In genomic region chr10:119817991-119818888, GRCh38 we compare ENCODE assay signal across 10 cellular contexts. TPM values are rescaled to one million over a fixed set of nuclear protein-coding genes. Genes with fewer than 3 reads are reported as not detected.
DNase-seq lines count a peak whose midpoint lies in the region; ATAC-seq and TF ChIP-seq lines count a peak whose summit lies in the region.
"Had no signal": no experiment of that assay in that cellular context is flagged by ENCODE, and none has a peak within 500 bp of the region (broad histone marks: within the 10 kb centered on the region; RNA-seq: fewer than 3 reads in every experiment).

No MANE protein-coding gene starts in this region.

- H2AFZ ChIP-seq in SK-N-SH (ENCODE audit: low read depth) = no peak overlapping the region

- POLR2A ChIA-PET in SK-N-SH (lab: Yijun Ruan, JAX) = interaction anchor here (0.6 kb wide), 1 partner anchor 66 kb away, joined by 9 read pairs; no protein-coding TSS in a partner anchor

- no peak for TF ChIP-seq RAD21 in SK-N-SH (IDR thresholded peaks at IDR 0.05; ENCODE audit: low read length)

- DNase-seq in SK-N-SH (peak; percentile 91), left kidney (ENCODE audit: low read depth, low spot score) (peak; percentile 97), superior temporal gyrus (ENCODE audit: extremely low spot score) (peak; percentile 46), NCI-H2029 (lab: John Stamatoyannopoulos, UW) (no peak), GDM1 (lab: John Stamatoyannopoulos, UW) (no peak)
- peak in 2 of 3 experiments; percentile 10 to 18 for DNase-seq in effector memory CD8-positive, alpha-beta T cell

- H3K9ac ChIP-seq in SK-N-SH = no peak overlapping the region

- 93% methylated on average over 48 of the region's 84 CpGs for WGBS in SK-N-SH (ENCODE audit: low lambda C conversion rate)

- H3K36me3 ChIP-seq in SK-N-SH (replicated peaks in 1 of 2; ENCODE audit: control insufficient read depth in 1 of 2, insufficient read depth in 2 of 2, low read length in 1 of 2) = peaks cover 2 to 17% of the 10 kb centered on the region in 2 experiments

- H3K4me3 ChIP-seq in SK-N-SH (ENCODE audit: low read depth in 2 of 2, low read length in 1 of 2) = peak overlapping the region in 1 of 2 experiments; percentile 28; a peak in 1 of 4 replicates

- H3K4me2 ChIP-seq in SK-N-SH = no peak overlapping the region

- H3K9me3 Mint-ChIP-seq in effector memory CD8-positive, alpha-beta T cell = no peaks in the 10 kb centered on the region
- H3K9me3 Mint-ChIP-seq: activated T-cell treated with anti-CD3 and anti-CD28 coated beads, Interleukin-2, amount 50 U/mL, for 72 hours had no signal

- TF ChIP-seq EP300 in SK-N-SH (IDR thresholded peaks at IDR 0.05; ENCODE audit: borderline replicate concordance in 1 of 2, low read depth in 1 of 2, low read length in 1 of 2) = no peak

- no peak for TF ChIP-seq CTCF in SK-N-SH (IDR thresholded peaks at IDR 0.05)

- peaks cover 0 to 2% of the 10 kb centered on the region in 2 donors for H3K4me1 Mint-ChIP-seq in effector memory CD8-positive, alpha-beta T cell (ENCODE audit: low read depth in 2 of 2)

- H3K27me3 ChIP-seq in SK-N-SH (ENCODE audit: insufficient read depth) = no peaks in the 10 kb centered on the region

- H3K9me2 ChIP-seq in SK-N-SH = no peaks in the 10 kb centered on the region

- H4K20me1 ChIP-seq in SK-N-SH (ENCODE audit: insufficient read depth) = no peaks in the 10 kb centered on the region

- ATAC-seq in SK-N-SH treated with all-trans-retinoic acid at 6 μM for 48 hours (no peak), GM19452 (IDR thresholded peaks at IDR 0.05; ENCODE audit: unreplicated experiment) (no peak)
- peak; percentile 55 for ATAC-seq in effector memory CD8-positive, alpha-beta T cell (replicated peaks)

- no peaks in the 10 kb centered on the region for H3K9me3 ChIP-seq in SK-N-SH

- H3K27ac Mint-ChIP-seq in effector memory CD8-positive, alpha-beta T cell = no peak overlapping the region
- H3K27ac Mint-ChIP-seq: activated T-cell treated with anti-CD3 and anti-CD28 coated beads, Interleukin-2, amount 50 U/mL, for 72 hours had no signal

- no peak overlapping the region for H3K4me3 Mint-ChIP-seq in effector memory CD8-positive, alpha-beta T cell
- H3K4me3 Mint-ChIP-seq: activated T-cell treated with anti-CD3 and anti-CD28 coated beads, Interleukin-2, amount 50 U/mL, for 72 hours had no signal

- no peak overlapping the region for H3K27ac ChIP-seq in SK-N-SH (ENCODE audit: low read depth in 2 of 2, low read length in 1 of 2)
- H3K27ac ChIP-seq: 22Rv1 had no signal

- no peaks in the 10 kb centered on the region for H3K27me3 Mint-ChIP-seq in effector memory CD8-positive, alpha-beta T cell

- H3F3A ChIP-seq in SK-N-SH (replicated peaks; ENCODE audit: insufficient read depth) = peaks cover 8% of the 10 kb centered on the region

- CTCF ChIA-PET in SK-N-SH (lab: Yijun Ruan, JAX) = interaction anchor here (0.7 to 1.6 kb wide), 5 partner anchors 20 to 93 kb away, joined by 3 to 6 read pairs (median 3); no protein-coding TSS in a partner anchor

- H3K4me1 ChIP-seq in SK-N-SH (ENCODE audit: control insufficient read depth in 1 of 2, insufficient read depth in 2 of 2, low read depth in 1 of 2, low read length in 1 of 2) = no peaks in the 10 kb centered on the region

- H3K36me3 Mint-ChIP-seq in effector memory CD8-positive, alpha-beta T cell (ENCODE audit: insufficient read depth) = no peaks in the 10 kb centered on the region

- H3K79me2 ChIP-seq in SK-N-SH (ENCODE audit: insufficient read depth) = no peaks in the 10 kb centered on the region

TF ChIP-seq in SK-N-SH, 30 proteins besides CTCF, POLR2A, EP300 and RAD21 (continues in another document):
- TF ChIP-seq NRF1 (IDR thresholded peaks at IDR 0.05; ENCODE audit: low read depth, low read length) (peak; percentile 37; the same call in 1 of the 2 replicates), CHD2 (IDR thresholded peaks at IDR 0.05; ENCODE audit: low read length, partially characterized antibody) (peak; percentile 82), MXI1 (IDR thresholded peaks at IDR 0.05; ENCODE audit: low read depth, low read length) (no peak), PBX3 (IDR thresholded peaks at IDR 0.05) (no peak)
- TF ChIP-seq, protein P1, sequence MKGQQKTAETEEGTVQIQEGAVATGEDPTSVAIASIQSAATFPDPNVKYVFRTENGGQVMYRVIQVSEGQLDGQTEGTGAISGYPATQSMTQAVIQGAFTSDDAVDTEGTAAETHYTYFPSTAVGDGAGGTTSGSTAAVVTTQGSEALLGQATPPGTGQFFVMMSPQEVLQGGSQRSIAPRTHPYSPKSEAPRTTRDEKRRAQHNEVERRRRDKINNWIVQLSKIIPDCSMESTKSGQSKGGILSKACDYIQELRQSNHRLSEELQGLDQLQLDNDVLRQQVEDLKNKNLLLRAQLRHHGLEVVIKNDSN (IDR thresholded peaks at IDR 0.05; ENCODE audit: borderline replicate concordance, low read depth) = no peak

TF ChIP-seq in SK-N-SH treated with all-trans-retinoic acid at 6 μM for 48 hours, 23 proteins besides CTCF, POLR2A, EP300 and RAD21:
- TF ChIP-seq TSHZ2 (CRISPR knock-in tag; IDR thresholded peaks at IDR 0.05) (no peak), TOX (CRISPR knock-in tag; IDR thresholded peaks at IDR 0.05; ENCODE audit: borderline replicate concordance) (no peak), SNAI2 (CRISPR knock-in tag; IDR thresholded peaks at IDR 0.05) (no peak)
TF ChIP-seq in SK-N-SH treated with all-trans-retinoic acid at 6 μM for 48 hours: peak in this region for 0.

RNA-seq across cellular contexts. Expression of gene MCMBP, which starts 54.4 kb away (rescaled TPM):
- polyA plus RNA-seq in SK-N-SH (2012; rRNA removed) = 33.1 and 37.5 TPM in 2 replicates
- polyA plus RNA-seq in SK-N-SH (2012; cell fraction: cytosol; rRNA removed) = 41.2 and 43.1 TPM in 2 replicates
- 16.4 and 31.8 TPM in 2 replicates for polyA plus RNA-seq in SK-N-SH (2012; cell fraction: nucleus; rRNA removed)

Comparison
In these comparisons a context has a peak if more than half of its experiments do, and no peak if none do; other contexts are left out.
1. DNase-seq: peak in SK-N-SH (single experiment), effector memory CD8-positive, alpha-beta T cell (2 of 3), left kidney (single experiment) and superior temporal gyrus (single experiment); none in NCI-H2029 (single experiment) and GDM1 (single experiment).